20 cellular contexts compared by ENCODE assay signal in genomic region chr2:45688479-45689298, GRCh38. TPM values are rescaled to one million over a fixed set of nuclear protein-coding genes. Genes with fewer than 3 reads are reported as not detected.
DNase-seq lines count a peak whose midpoint lies in the region; ATAC-seq and TF ChIP-seq lines count a peak whose summit lies in the region.
"Had no signal": no experiment of that assay in that cellular context is flagged by ENCODE, and none has a peak within 500 bp of the region (broad histone marks: within the 10 kb centered on the region; RNA-seq: fewer than 3 reads in every experiment).

No MANE protein-coding gene starts in this region.

- no peaks in the 10 kb centered on the region for H3K79me2 ChIP-seq in GM23338 (replicated peaks; ENCODE audit: insufficient read depth)
- no peaks in the 10 kb centered on the region for H3K79me2 ChIP-seq in PC-3 (ENCODE audit: low read length)

- H3K9me2 ChIP-seq in GM23338 (ENCODE audit: insufficient read depth) (no peaks in the 10 kb centered on the region), PC-3 (replicated peaks; ENCODE audit: low read length) (no peaks in the 10 kb centered on the region)

- H2AFZ ChIP-seq in GM23338 (no peak overlapping the region), PC-3 (ENCODE audit: low read length) (no peak overlapping the region)

- TF ChIP-seq CTCF in AG10803 (conservative IDR thresholded peaks at IDR 0.05; ENCODE audit: low read length) (no peak), GM23338 (conservative IDR thresholded peaks at IDR 0.05; ENCODE audit: low read depth in 2 of 2) (no peak), PC-3 (conservative IDR thresholded peaks at IDR 0.05; ENCODE audit: low read depth, low read length) (no peak), fibroblast of the aortic adventitia (IDR thresholded peaks at IDR 0.05; ENCODE audit: insufficient read depth, low read length) (no peak)

- H3K27ac ChIP-seq in GM23338 (ENCODE audit: low read depth): 0 out of 2 replicates have a peak overlapping the region, but pooled peaks have one; percentile 1
- no peak overlapping the region for H3K27ac ChIP-seq in PC-3 (ENCODE audit: low read length)
- H3K27ac ChIP-seq: gastrocnemius medialis, right atrium auricular region, thyroid gland had no signal

- H3K27me3 Mint-ChIP-seq in GM23338 (ENCODE audit: insufficient read depth, low read depth, poor library complexity): no peaks in the 10 kb centered on the region
- H3K27me3 Mint-ChIP-seq: activated CD4-positive, alpha-beta T cell treated with anti-CD3 and anti-CD28 coated beads, Interleukin-2, amount 10 ng/mL, durations not matched to agents 24 days and 14 days; activated naive CD8-positive, alpha-beta T cell treated with anti-CD3 and anti-CD28 coated beads for 36 hours; T-helper 17 cell had no signal

- POLR2A ChIA-PET in PC-3 (lab: Charles Lee; ENCODE audit: unreplicated experiment): no interaction called here

- intact Hi-C loops in PC-3 (cut with micrococcal nuclease): loop anchor here (5.0 kb wide), 1 partner anchor 36 kb away; the partner anchor contains the start of gene PRKCE

- H3K4me3 Mint-ChIP-seq in GM23338: no peak overlapping the region
- H3K4me3 Mint-ChIP-seq: activated CD4-positive, alpha-beta T cell treated with anti-CD3 and anti-CD28 coated beads, Interleukin-2, amount 10 ng/mL, durations not matched to agents 24 days and 14 days; activated naive CD8-positive, alpha-beta T cell treated with anti-CD3 and anti-CD28 coated beads for 36 hours; endodermal cell; T-helper 17 cell had no signal

- CTCF ChIA-PET in PC-3 (lab: Charles Lee): no interaction called here

- H3K4me3 ChIP-seq in AG10803 (ENCODE audit: low read length): no peak overlapping the region
- no peak overlapping the region for H3K4me3 ChIP-seq in GM23338
- no peak overlapping the region for H3K4me3 ChIP-seq in PC-3 (ENCODE audit: low read length)
- H3K4me3 ChIP-seq in fibroblast of the aortic adventitia (ENCODE audit: low read depth, low read length): no peak overlapping the region
- H3K4me3 ChIP-seq: gastrocnemius medialis, lung, right atrium auricular region, thyroid gland had no signal

- peaks cover 5% of the 10 kb centered on the region; the same call in 2 of the 3 replicates for H3K4me1 Mint-ChIP-seq in GM23338
- H3K4me1 Mint-ChIP-seq: activated CD4-positive, alpha-beta T cell treated with anti-CD3 and anti-CD28 coated beads, Interleukin-2, amount 10 ng/mL, durations not matched to agents 24 days and 14 days; endodermal cell had no signal

- H3K9me3 ChIP-seq in PC-3 (ENCODE audit: low read length): no peaks in the 10 kb centered on the region
- H3K9me3 ChIP-seq: gastrocnemius medialis, right atrium auricular region, thyroid gland had no signal

- H3F3A ChIP-seq in GM23338 (replicated peaks; ENCODE audit: low read depth) (no peaks in the 10 kb centered on the region), PC-3 (ENCODE audit: low read length, unreplicated experiment) (no peaks in the 10 kb centered on the region)

- H3K27me3 ChIP-seq in GM23338 (ENCODE audit: insufficient read depth): no peaks in the 10 kb centered on the region
- H3K27me3 ChIP-seq in PC-3 (ENCODE audit: low read length): no peaks in the 10 kb centered on the region
- H3K27me3 ChIP-seq: gastrocnemius medialis, right atrium auricular region, thyroid gland had no signal

- no peaks in the 10 kb centered on the region for H3K36me3 Mint-ChIP-seq in GM23338 (ENCODE audit: low read depth)
- H3K36me3 Mint-ChIP-seq: activated naive CD8-positive, alpha-beta T cell treated with anti-CD3 and anti-CD28 coated beads for 36 hours had no signal

- H3K9me3 Mint-ChIP-seq in GM23338: no peaks in the 10 kb centered on the region
- H3K9me3 Mint-ChIP-seq: activated CD4-positive, alpha-beta T cell treated with anti-CD3 and anti-CD28 coated beads, Interleukin-2, amount 10 ng/mL, durations not matched to agents 24 days and 14 days; activated naive CD8-positive, alpha-beta T cell treated with anti-CD3 and anti-CD28 coated beads for 36 hours; endodermal cell had no signal

- peak; percentile 75 for DNase-seq in AG10803 (ENCODE audit: low read depth)
- no peak for DNase-seq in GM23338 (ENCODE audit: low spot score)
- no peak for DNase-seq in PC-3
- DNase-seq in fibroblast of the aortic adventitia (ENCODE audit: low read depth): peak; percentile 51
- DNase-seq in cerebellar nuclear complex (lab: John Stamatoyannopoulos, UW): no peak
- DNase-seq in HUDEP-2 (lab: John Stamatoyannopoulos, UW; ENCODE audit: unreplicated experiment in 76 of 76): no peak
- no peak for DNase-seq in NK-92 (lab: John Stamatoyannopoulos, UW; ENCODE audit: unreplicated experiment)
- DNase-seq in NCI-H1048 (lab: John Stamatoyannopoulos, UW): no peak
- DNase-seq: activated CD4-positive, alpha-beta T cell treated with anti-CD3 and anti-CD28 coated beads, Interleukin-2, amount 10 ng/mL, durations not matched to agents 24 days and 14 days; activated naive CD8-positive, alpha-beta T cell treated with anti-CD3 and anti-CD28 coated beads for 36 hours; activated T-cell treated with anti-CD3 and anti-CD28 coated beads, Interleukin-2, amount 50 U/mL, for 1 hour; endodermal cell; gastrocnemius medialis; NCI-H1105; NCI-H524; stimulated activated CD4-positive, alpha-beta T cell treated with anti-CD3 and anti-CD28 coated beads, Interleukin-4, amount 100 ng/mL, for 1 hour; T-helper 17 cell; thyroid gland had no signal

- H3K36me3 ChIP-seq in GM23338 (ENCODE audit: insufficient read depth) (no peaks in the 10 kb centered on the region), PC-3 (ENCODE audit: low read depth, low read length) (no peaks in the 10 kb centered on the region)
- H3K36me3 ChIP-seq: gastrocnemius medialis, right atrium auricular region, thyroid gland had no signal

- no peak overlapping the region for H3K9ac ChIP-seq in PC-3 (ENCODE audit: low read length)

- H4K20me1 ChIP-seq in GM23338 (replicated peaks; ENCODE audit: insufficient read depth): no peaks in the 10 kb centered on the region
- no peaks in the 10 kb centered on the region for H4K20me1 ChIP-seq in PC-3 (ENCODE audit: low read length)

- no TSS peak for BruUV-seq in PC-3 (replicated peaks; lab: Mats Ljungman, UMichigan)

- ATAC-seq in GM23338 (no peak), PC-3 (peak; percentile 86)
- ATAC-seq: gastrocnemius medialis, T-helper 17 cell had no signal

- H3K4me2 ChIP-seq in GM23338 (no peak overlapping the region), PC-3 (ENCODE audit: low read length) (no peak overlapping the region)

- H3K4me1 ChIP-seq in GM23338 (ENCODE audit: insufficient read depth) (no peaks in the 10 kb centered on the region), PC-3 (ENCODE audit: insufficient read depth, low read length) (no peaks in the 10 kb centered on the region)

- no peak overlapping the region for H3K27ac Mint-ChIP-seq in GM23338
- H3K27ac Mint-ChIP-seq: activated CD4-positive, alpha-beta T cell treated with anti-CD3 and anti-CD28 coated beads, Interleukin-2, amount 10 ng/mL, durations not matched to agents 24 days and 14 days; activated naive CD8-positive, alpha-beta T cell treated with anti-CD3 and anti-CD28 coated beads for 36 hours; endodermal cell; T-helper 17 cell had no signal

TF ChIP-seq in GM23338, 12 proteins besides CTCF, POLR2A, EP300 and RAD21 (continues in another document):
- no peak for TF ChIP-seq EZH2 (IDR thresholded peaks at IDR 0.05; ENCODE audit: low read depth, unreplicated experiment)
- TF ChIP-seq STAT1 (IDR thresholded peaks at IDR 0.05; ENCODE audit: unreplicated experiment): no peak
- TF ChIP-seq JUNB (IDR thresholded peaks at IDR 0.05; ENCODE audit: unreplicated experiment): no peak
- no peak for TF ChIP-seq ETS1 (IDR thresholded peaks at IDR 0.05)
- no peak for TF ChIP-seq ZNF114 (CRISPR knock-in tag; IDR thresholded peaks at IDR 0.05)

RNA-seq across cellular contexts. Expression of gene PRKCE, which starts 37.2 kb away (rescaled TPM):
- total RNA-seq in GM23338 (2014; rRNA removed; shearing (Covaris generic)): 0.94 and 2.7 TPM in 2 replicates
- polyA plus RNA-seq in GM23338 (2016; fragmentation: Nextera tagmentation; extraction: Ambion mirVana): 0.82 and 1.2 TPM in 2 replicates
- total RNA-seq in PC-3 (2014; rRNA removed) (4.4 and 7.0 TPM in 2 replicates), fibroblast of the aortic adventitia (ENCODE audit: low replicate concordance) (12.5 and 17.9 TPM in 2 replicates)

Comparison
In these comparisons a context has a peak if more than half of its experiments do, and no peak if none do; other contexts are left out.
1. DNase-seq: peak in AG10803 (single experiment) and fibroblast of the aortic adventitia (single experiment); none in GM23338 (single experiment), PC-3 (single experiment), cerebellar nuclear complex (0 of 2), HUDEP-2 (0 of 76), NK-92 (single experiment) and NCI-H1048 (single experiment).